In genomic region chr9:114388764-114389375, GRCh38 we compare ENCODE assay signal across 10 cellular contexts. TPM values are rescaled to one million over a fixed set of nuclear protein-coding genes. Genes with fewer than 3 reads are reported as not detected.
A peak's percentile ranks its signal among the peaks of the same experiment; 100 is the strongest.
DNase-seq lines count a peak whose midpoint lies in the region; ATAC-seq and TF ChIP-seq lines count a peak whose summit lies in the region.
"Had no signal": no experiment of that assay in that cellular context is flagged by ENCODE, and none has a peak within 500 bp of the region (broad histone marks: within the 10 kb centered on the region; RNA-seq: fewer than 3 reads in every experiment).

No MANE protein-coding gene starts in this region.

- TF ChIP-seq CTCF in GM12865 (IDR thresholded peaks at IDR 0.05; ENCODE audit: insufficient read depth, low read depth, low read length, missing control alignments) (no peak), SU-DHL-6 (IDR thresholded peaks at IDR 0.05; ENCODE audit: insufficient read depth, low read length, poor library complexity, severe bottlenecking) (no peak), spleen (IDR thresholded peaks at IDR 0.05 in 8 of 11, conservative IDR thresholded peaks at IDR 0.05 in 3 of 11) (no peak)

- peak; percentile 34 for DNase-seq in GM12865 (ENCODE audit: low read depth)
- peak; percentile 72 for DNase-seq in spleen
- DNase-seq in NCI-H1436 (lab: John Stamatoyannopoulos, UW), result no peak
- DNase-seq in AG20443 (ENCODE audit: low spot score), result no peak
- DNase-seq in NCI-H748 treated with DMSO at 0.1 percent for 48 hours (lab: John Stamatoyannopoulos, UW), result no peak

- H3K4me3 ChIP-seq in GM12865 (ENCODE audit: low read depth, low read length), result peak overlapping the region; percentile 93
- H3K4me3 ChIP-seq in SU-DHL-6 (ENCODE audit: insufficient read depth, low read length, poor library complexity, severe bottlenecking), result peak overlapping the region; percentile 80
- H3K4me3 ChIP-seq in esophagus (ENCODE audit: low read depth in 1 of 2, low read length in 2 of 2), result no peak overlapping the region
- peak overlapping the region in 6 of 8 donors; percentile 68 to 88 (median 84) for H3K4me3 ChIP-seq in spleen

- peak overlapping the region; percentile 90 for H3K9ac ChIP-seq in SU-DHL-6 (ENCODE audit: low read length)

- H3K9me2 ChIP-seq in SU-DHL-6 (replicated peaks; ENCODE audit: insufficient read depth, low read length), result no peaks in the 10 kb centered on the region

- H3K27ac ChIP-seq in SU-DHL-6 (ENCODE audit: low read depth, low read length) (peak overlapping the region; percentile 98), esophagus (ENCODE audit: low read depth in 2 of 2, low read length in 1 of 2) (peak overlapping the region; percentile 88 to 93), spleen (peak overlapping the region; percentile 91 to 99 (median 95))
- H3K27ac ChIP-seq: SK-N-MC had no signal

- H3K4me1 ChIP-seq in esophagus (ENCODE audit: control insufficient read depth in 2 of 2, insufficient read depth in 2 of 2, low read length in 1 of 2) (peaks cover 4 to 7% of the 10 kb centered on the region in 2 donors), spleen (peaks cover 62 to 98% (median 90%) of the 10 kb centered on the region in 6 donors)

- no peaks in the 10 kb centered on the region for H4K20me1 ChIP-seq in SU-DHL-6 (ENCODE audit: low read depth, low read length)

- H3F3A ChIP-seq in SU-DHL-6 (ENCODE audit: insufficient read depth), result peaks cover 67% of the 10 kb centered on the region

- no peaks in the 10 kb centered on the region for H3K27me3 ChIP-seq in SU-DHL-6 (ENCODE audit: low read length)
- no peaks in the 10 kb centered on the region for H3K27me3 ChIP-seq in esophagus (ENCODE audit: control insufficient read depth in 1 of 2, insufficient read depth in 2 of 2, low read length in 2 of 2)
- H3K27me3 ChIP-seq in spleen (replicated peaks in 1 of 7), result no peaks in the 10 kb centered on the region

- peak overlapping the region; percentile 95 for H3K4me2 ChIP-seq in SU-DHL-6 (ENCODE audit: low read depth, low read length, poor library complexity, severe bottlenecking)

- 61 to 71% methylated on average over 8 to 9 of the region's 9 CpGs for WGBS in esophagus, 2 donors
- 46 to 59% (median 49%) methylated on average over 8 to 9 of the region's 9 CpGs for WGBS in spleen, 5 donors

- TF ChIP-seq POLR2A in spleen (IDR thresholded peaks at IDR 0.05), result no peak

- peaks cover 64% of the 10 kb centered on the region for H3K79me2 ChIP-seq in SU-DHL-6 (ENCODE audit: insufficient read depth, low read length)

- no peaks in the 10 kb centered on the region for H3K9me3 ChIP-seq in SU-DHL-6 (ENCODE audit: insufficient read depth, low read length)
- no peaks in the 10 kb centered on the region for H3K9me3 ChIP-seq in esophagus (ENCODE audit: control insufficient read depth in 2 of 2, insufficient read depth in 1 of 2, low read depth in 1 of 2, low read length in 1 of 2)
- no peaks in the 10 kb centered on the region for H3K9me3 ChIP-seq in spleen

- H3K36me3 ChIP-seq in SU-DHL-6 (ENCODE audit: low read length) (no peaks in the 10 kb centered on the region), esophagus (ENCODE audit: control insufficient read depth in 2 of 2, insufficient read depth in 2 of 2, low read length in 1 of 2) (peaks cover 0 to 2% of the 10 kb centered on the region in 2 donors), spleen (peaks cover 0 to 52% (median 0%) of the 10 kb centered on the region in 6 donors)

- H2AFZ ChIP-seq in SU-DHL-6 (ENCODE audit: low read depth, low read length, severe bottlenecking), result no peak overlapping the region

- ATAC-seq in HG03442 (IDR thresholded peaks at IDR 0.05; ENCODE audit: unreplicated experiment), result no peak

- intact Hi-C loops in spleen (cut with DNase I; ENCODE audit: low total_unique reads), result no loop called here

RNA-seq across cellular contexts. Expression of gene AKNA, which starts 1.1 kb away (rescaled TPM):
- polyA plus RNA-seq in esophagus (1 to 10 TPM; 5.8 to 8.3 TPM), spleen (100 to 1,000 TPM in 2 of 3 donors, 10 to 100 TPM in 1; 92.9 to 129 (median 124) TPM)
- total RNA-seq in spleen, result 100 to 1,000 TPM; 198 to 324 (median 238) TPM

RNA-seq across cellular contexts. Expression of gene ORM2, which starts 59.2 kb away (rescaled TPM):
- polyA plus RNA-seq in esophagus (under 1 TPM in 1 of 2 donors, not detected in 1; 0.12 TPM), spleen (under 1 TPM in 2 of 3 donors, not detected in 1; 0.13 to 0.18 TPM)
- total RNA-seq in spleen, result under 1 TPM in 2 of 7 donors, not detected in 5; 0.57 to 0.93 TPM
- total RNA-seq: renal cortical epithelial cell had no signal

Comparison
In these comparisons a context has a peak if more than half of its experiments do, and no peak if none do; other contexts are left out.
1. DNase-seq: peak in GM12865 (single experiment) and spleen (single experiment); none in NCI-H1436 (single experiment), AG20443 (single experiment) and NCI-H748 treated with DMSO at 0.1 percent for 48 hours (single experiment).
2. H3K4me3 ChIP-seq: peak in GM12865 (single experiment), SU-DHL-6 (single experiment) and spleen (6 of 8); none in esophagus (0 of 2).
3. RNA of gene AKNA, which starts 1.1 kb away (polyA plus RNA-seq): 92.9 to 129 TPM in spleen; 5.8 to 8.3 TPM in esophagus; every median in the first group is over 10 times any median in the second.
4. Peak in every context shown above with its lines, with median percentiles within 50 percentile points of each other: H3K27ac ChIP-seq.